Comparison of ENCODE assay signal across 12 cellular contexts in the genomic region with DNA sequence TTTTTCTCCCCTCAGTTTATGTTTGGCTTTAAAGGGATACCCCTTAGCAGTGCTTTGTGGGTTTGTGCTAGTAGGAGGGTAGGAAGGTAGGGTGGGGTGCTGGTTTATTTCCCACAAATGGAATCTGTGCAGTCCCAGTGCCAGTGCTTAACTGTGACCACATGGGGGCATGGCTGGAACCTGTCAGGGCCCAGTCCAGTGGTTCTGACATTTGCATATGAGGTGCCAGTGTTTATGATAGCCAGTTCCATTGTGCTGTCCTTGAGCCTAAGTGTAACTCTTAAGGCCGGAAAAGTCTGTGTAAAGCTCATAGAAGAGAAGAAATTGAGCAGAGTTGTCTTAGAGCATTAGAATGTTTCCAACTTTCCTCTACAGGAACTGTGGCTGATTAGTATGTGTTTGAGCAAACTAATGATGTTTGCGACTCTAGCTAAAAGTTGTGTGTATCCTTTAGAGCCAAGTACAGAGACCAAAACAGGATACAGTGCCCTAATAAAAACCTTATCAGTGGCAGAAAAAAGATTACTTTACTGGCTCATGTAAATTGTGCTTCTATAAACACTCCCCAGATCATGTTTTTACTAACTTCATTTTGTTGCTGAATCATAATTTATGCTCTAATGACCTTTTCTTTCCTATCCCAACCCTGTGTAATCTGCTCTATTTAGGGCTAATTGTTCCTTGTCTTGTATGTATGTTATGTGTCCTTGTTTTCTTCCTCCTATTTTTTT. TPM values are rescaled to one million over a fixed set of nuclear protein-coding genes. Genes with fewer than 3 reads are reported as not detected.
A peak's percentile ranks its signal among the peaks of the same experiment; 100 is the strongest.
DNase-seq lines count a peak whose midpoint lies in the region; ATAC-seq, FAIRE-seq and TF ChIP-seq lines count a peak whose summit lies in the region.
"Had no signal": no experiment of that assay in that cellular context is flagged by ENCODE, and none has a peak within 500 bp of the region (broad histone marks: within the 10 kb centered on the region; RNA-seq: fewer than 3 reads in every experiment).

No MANE protein-coding gene starts in this region.

- POLR2A ChIA-PET in RWPE1 (lab: Yijun Ruan, JAX; ENCODE audit: low non-redundant PET) = no interaction called here

- H3K4me1 ChIP-seq in sigmoid colon = peaks cover 0 to 37% (median 31%) of the 10 kb centered on the region in 4 donors

- intact Hi-C loops in sigmoid colon (cut with DNase I) = loop anchor here (10.0 kb wide), 1 partner anchor 370 kb away; a partner anchor contains a TSS

- DNase-seq in RWPE1 (ENCODE audit: low spot score) = no peak
- DNase-seq in fibroblast of the aortic adventitia (ENCODE audit: low read depth) = no peak
- no peak for DNase-seq in sigmoid colon
- no peak for DNase-seq in RCC 7860 (ENCODE audit: low spot score)

- no peaks in the 10 kb centered on the region for H3K27me3 ChIP-seq in sigmoid colon
- H3K27me3 ChIP-seq: neural progenitor cell had no signal

- H3K9me3 ChIP-seq in sigmoid colon = no peaks in the 10 kb centered on the region

- H3K36me3 ChIP-seq in sigmoid colon = peaks cover 0 to 12% (median 0%) of the 10 kb centered on the region in 4 donors
- H3K36me3 ChIP-seq: neural progenitor cell had no signal

- TF ChIP-seq EP300 in sigmoid colon (IDR thresholded peaks at IDR 0.05) = no peak

- CTCF ChIA-PET in RWPE1 (lab: Yijun Ruan, JAX) = interaction anchor here (0.6 to 1.1 kb wide), 3 partner anchors 20 to 304 kb away, joined by 3 to 4 read pairs (median 3); no protein-coding TSS in a partner anchor

- H3K27ac ChIP-seq in RWPE1 (peak overlapping the region; percentile 61), sigmoid colon (peak overlapping the region; percentile 95 to 99 (median 97))
- H3K27ac ChIP-seq: neural progenitor cell had no signal

- TF ChIP-seq POLR2A in sigmoid colon (IDR thresholded peaks at IDR 0.05) = no peak

- H3K4me3 ChIP-seq in fibroblast of the aortic adventitia (ENCODE audit: low read depth, low read length) (no peak overlapping the region), sigmoid colon (no peak overlapping the region)
- H3K4me3 ChIP-seq: neural progenitor cell had no signal

- ATAC-seq in GM21737 (IDR thresholded peaks at IDR 0.05; ENCODE audit: unreplicated experiment) (no peak), GM19324 (IDR thresholded peaks at IDR 0.05; ENCODE audit: low FRiP score, unreplicated experiment) (no peak), GM21381 (IDR thresholded peaks at IDR 0.05; ENCODE audit: unreplicated experiment) (no peak)

- FAIRE-seq in G401.6 (lab: Jason Lieb, UNC) (peak; percentile 6), RCC 7860 (lab: Jason Lieb, UNC) (no peak)
- FAIRE-seq: H54 had no signal

- TF ChIP-seq CTCF in RWPE1 (conservative IDR thresholded peaks at IDR 0.05; ENCODE audit: low read depth) (no peak; the same call in 1 of the 2 replicates), fibroblast of the aortic adventitia (IDR thresholded peaks at IDR 0.05; ENCODE audit: insufficient read depth, low read length) (peak; percentile 18), sigmoid colon (IDR thresholded peaks at IDR 0.05) (peak in 1 of 4 experiments; percentile 17)

- 26 to 59% methylated on average over 2 of the region's 2 CpGs for WGBS in sigmoid colon, 2 donors

RNA-seq across cellular contexts. Expression of a gene that starts 38.1 kb away (rescaled TPM):
- total RNA-seq in fibroblast of the aortic adventitia (ENCODE audit: low replicate concordance) (22.1 and 24.8 TPM in 2 replicates), sigmoid colon (100 to 1,000 TPM in 2 of 4 donors, 10 to 100 TPM in 2; 92.7 to 105 (median 99.2) TPM)
- polyA plus RNA-seq in sigmoid colon = 10 to 100 TPM in 1 of 3 donors, 1 to 10 TPM in 2; 2.3 to 12.0 (median 9.2) TPM

RNA-seq across cellular contexts. Expression of a gene that starts 50.0 kb away (rescaled TPM):
- 16.6 and 35.0 TPM in 2 replicates for total RNA-seq in fibroblast of the aortic adventitia (ENCODE audit: low replicate concordance)
- 10 to 100 TPM; 23.2 to 34.6 (median 26.0) TPM for total RNA-seq in sigmoid colon
- polyA plus RNA-seq in sigmoid colon = 10 to 100 TPM; 23.4 to 49.0 (median 28.2) TPM

RNA-seq across cellular contexts. Expression of a gene that starts 56.5 kb away (rescaled TPM):
- total RNA-seq in fibroblast of the aortic adventitia (ENCODE audit: low replicate concordance) = 0.63 TPM in 1 of 2 replicates, not detected in the other
- total RNA-seq in sigmoid colon = 1 to 10 TPM in 1 of 4 donors, not detected in 3; 3.9 TPM
- polyA plus RNA-seq in sigmoid colon = 10 to 100 TPM in 2 of 3 donors, 1 to 10 TPM in 1; 6.3 to 17.8 (median 16.8) TPM
- total RNA-seq: SK-MEL-5 had no signal
- polyA plus RNA-seq: IgD-negative memory B cell had no signal
